19 cellular contexts compared by ENCODE assay signal in the genomic region with DNA sequence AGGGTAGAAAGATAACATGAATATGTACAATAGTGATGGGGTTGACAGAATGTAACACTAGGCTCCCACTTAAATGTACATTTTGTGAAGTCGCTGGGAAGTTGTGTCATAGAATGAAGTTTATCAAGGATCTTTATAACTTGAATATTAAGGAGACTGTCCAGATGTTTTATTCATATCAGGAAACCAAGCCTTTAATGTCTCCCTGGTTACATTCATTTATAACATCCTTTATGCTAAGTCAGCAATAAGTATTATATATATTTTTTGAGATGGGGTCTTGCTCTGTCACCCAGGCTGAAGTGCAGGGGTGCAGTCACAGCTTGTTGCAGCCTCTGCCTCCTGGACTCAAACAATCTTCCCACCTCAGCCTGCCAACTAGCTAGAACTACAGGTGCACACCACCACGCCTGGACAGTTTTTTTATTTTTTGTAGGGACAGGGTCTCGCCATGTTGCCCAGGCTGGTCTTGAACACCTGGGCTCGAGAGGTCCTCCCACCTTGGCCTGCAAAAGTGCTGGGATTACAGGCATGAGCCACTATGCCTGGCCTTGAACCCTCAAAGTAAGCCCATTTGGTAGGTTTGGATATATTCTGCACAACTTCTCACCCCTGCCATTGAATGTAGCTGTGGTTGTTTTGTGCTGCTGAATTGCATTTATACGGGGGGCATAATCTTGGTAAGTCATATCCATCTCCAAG. TPM values are rescaled to one million over a fixed set of nuclear protein-coding genes. Genes with fewer than 3 reads are reported as not detected.
DNase-seq lines count a peak whose midpoint lies in the region; ATAC-seq, FAIRE-seq and TF ChIP-seq lines count a peak whose summit lies in the region.
"Had no signal": no experiment of that assay in that cellular context is flagged by ENCODE, and none has a peak within 500 bp of the region (broad histone marks: within the 10 kb centered on the region; RNA-seq: fewer than 3 reads in every experiment).

No MANE protein-coding gene starts in this region.

- POLR2A ChIA-PET in H1 (lab: Charles Lee; ENCODE audit: partially characterized antibody): interaction anchor here (0.7 to 4.2 kb wide), 5 partner anchors 10 to 204 kb away, joined by 3 to 17 read pairs (median 4); partner anchors contain the start of gene CLTC

- no peak overlapping the region for H3K14ac ChIP-seq in H1 (ENCODE audit: insufficient read length)

- H4K8ac ChIP-seq in H1 (ENCODE audit: extremely low read depth, insufficient read depth, low read length): no peak overlapping the region

- H3K4me1 ChIP-seq in H1 (replicated peaks in 1 of 4; ENCODE audit: control insufficient read depth in 3 of 4, insufficient read depth in 4 of 4, low read length in 3 of 4): peaks cover 0 to 6% (median 4%) of the 10 kb centered on the region in 4 experiments; a peak in 5 of 7 replicates
- peaks cover 19 to 21% (median 21%) of the 10 kb centered on the region in 3 donors for H3K4me1 ChIP-seq in skeletal muscle tissue (ENCODE audit: control insufficient read depth in 3 of 3, insufficient read depth in 3 of 3, low read length in 3 of 3)
- peaks cover 35 to 96% (median 74%) of the 10 kb centered on the region in 4 donors for H3K4me1 ChIP-seq in stomach
- H3K4me1 ChIP-seq: breast epithelium had no signal

- TF ChIP-seq EP300 in H1 (IDR thresholded peaks at IDR 0.05; ENCODE audit: borderline replicate concordance in 1 of 2, low read depth in 2 of 2, low read length in 2 of 2) (no peak), stomach (IDR thresholded peaks at IDR 0.05) (no peak)

- H3K27ac ChIP-seq in H1 (ENCODE audit: low read depth, low read length) (no peak overlapping the region), skeletal muscle tissue (ENCODE audit: low read depth, low read length) (peak overlapping the region; percentile 36), stomach (peak overlapping the region in 2 of 5 donors; percentile 49 to 60)
- H3K27ac ChIP-seq: breast epithelium, lower lobe of right lung had no signal

- peak overlapping the region in 1 of 2 experiments; percentile 31; a peak in 1 of 4 replicates for H3K4me2 ChIP-seq in H1 (ENCODE audit: insufficient read depth in 1 of 2, low read depth in 2 of 2, low read length in 2 of 2)

- no peak overlapping the region; a peak in 1 of 7 replicates for H3K9ac ChIP-seq in H1 (replicated peaks in 1 of 4; ENCODE audit: extremely low read depth in 1 of 4, low read depth in 3 of 4, low read length in 3 of 4)
- no peak overlapping the region for H3K9ac ChIP-seq in skeletal muscle tissue (ENCODE audit: low read depth in 1 of 3, low read length in 3 of 3)

- peaks cover 6 to 16% of the 10 kb centered on the region in 2 donors for H3K36me3 Mint-ChIP-seq in activated T-cell treated with anti-CD3 and anti-CD28 coated beads, Interleukin-2, amount 50 U/mL, for 72 hours (ENCODE audit: insufficient read depth in 2 of 2)
- no peaks in the 10 kb centered on the region for H3K36me3 Mint-ChIP-seq in IgD-negative memory B cell

- ATAC-seq in activated T-cell treated with anti-CD3 and anti-CD28 coated beads, Interleukin-2, amount 50 U/mL, for 72 hours (replicated peaks in 1 of 2): no peak
- ATAC-seq in HG03432 (IDR thresholded peaks at IDR 0.05; ENCODE audit: unreplicated experiment): no peak
- ATAC-seq: HCT116, lower lobe of right lung had no signal

- H2BK20ac ChIP-seq in H1 (ENCODE audit: low read length): no peak overlapping the region

- H4K91ac ChIP-seq in H1 (replicated peaks; ENCODE audit: insufficient read length, low read length): no peak overlapping the region

- no peak overlapping the region for H2BK5ac ChIP-seq in H1 (ENCODE audit: low read depth, low read length)

- TF ChIP-seq CTCF in H1 (IDR thresholded peaks at IDR 0.05; ENCODE audit: control extremely low read depth in 1 of 3, insufficient read depth in 1 of 3, low read depth in 1 of 3, low read length in 3 of 3) (no peak), stomach (IDR thresholded peaks at IDR 0.05) (no peak)

- intact Hi-C loops in stomach (cut with DNase I; ENCODE audit: low total_unique reads): no loop called here

- peak overlapping the region; percentile 79 for H3K27ac Mint-ChIP-seq in activated T-cell treated with anti-CD3 and anti-CD28 coated beads, Interleukin-2, amount 50 U/mL, for 72 hours
- H3K27ac Mint-ChIP-seq in IgD-negative memory B cell: peak overlapping the region in 2 of 3 donors; percentile 62 to 73

- no peak for FAIRE-seq in H1 (lab: Jason Lieb, UNC)

- 83% methylated on average over 5 of the region's 5 CpGs; no CpG with 5 or more reads in 1 of the 2 experiments for WGBS in H1 (ENCODE audit: extremely low coverage in 1 of 2, insufficient coverage in 1 of 2, insufficient read length in 1 of 2, insufficient replicate concordance in 2 of 2, low coverage in 1 of 2, low lambda C conversion rate in 2 of 2, missing lambda C conversion rate in 1 of 2), 2 experiments
- 84 to 92% (median 88%) methylated on average over 5 of the region's 5 CpGs for WGBS in stomach, 5 donors

- H3K4me3 Mint-ChIP-seq in activated T-cell treated with anti-CD3 and anti-CD28 coated beads, Interleukin-2, amount 50 U/mL, for 72 hours: no peak overlapping the region
- no peak overlapping the region for H3K4me3 Mint-ChIP-seq in IgD-negative memory B cell

- H2BK120ac ChIP-seq in H1 (replicated peaks; ENCODE audit: low read depth, low read length): no peak overlapping the region

- TF ChIP-seq RAD21 in H1 (IDR thresholded peaks at IDR 0.05 in 1 of 2, conservative IDR thresholded peaks at IDR 0.05 in 1 of 2; ENCODE audit: low read depth in 2 of 2, low read length in 2 of 2): no peak

- no peak overlapping the region for H2AK5ac ChIP-seq in H1 (ENCODE audit: low read depth, low read length)

- peaks cover 0 to 3% of the 10 kb centered on the region in 2 donors for H3K9me3 Mint-ChIP-seq in activated T-cell treated with anti-CD3 and anti-CD28 coated beads, Interleukin-2, amount 50 U/mL, for 72 hours
- H3K9me3 Mint-ChIP-seq in IgD-negative memory B cell: no peaks in the 10 kb centered on the region
- H3K9me3 Mint-ChIP-seq: naive B cell had no signal

- DNase-seq in activated T-cell treated with anti-CD3 and anti-CD28 coated beads, Interleukin-2, amount 50 U/mL, for 72 hours: no peak
- DNase-seq in activated T-cell treated with anti-CD3 and anti-CD28 coated beads, Interleukin-2, amount 50 U/mL, for 48 hours: no peak
- no peak for DNase-seq in H1 (ENCODE audit: low read depth in 1 of 2, low spot score in 2 of 2)
- DNase-seq in stomach: no peak
- DNase-seq in NCI-H2029 treated with DMSO at 0.1 percent for 48 hours (lab: John Stamatoyannopoulos, UW): no peak
- DNase-seq: activated CD4-positive, alpha-beta T cell treated with anti-CD3 and anti-CD28 coated beads for 1 hour; activated CD8-positive, alpha-beta memory T cell treated with anti-CD3 and anti-CD28 coated beads, Interleukin-2, amount 50 U/mL, for 48 hours; lower lobe of right lung; MG63; naive B cell; NCI-H1930; NCI-H510A; stimulated activated naive CD4-positive, alpha-beta T cell treated with Interleukin-2 at 50 U/mL for 16 hours; T1000 had no signal

- peaks cover 19 to 93% of the 10 kb centered on the region in 2 experiments for H3K79me2 ChIP-seq in H1 (ENCODE audit: control insufficient read depth in 1 of 2, insufficient read depth in 2 of 2, low read length in 2 of 2)

- peaks cover 72% of the 10 kb centered on the region for H3K4me1 Mint-ChIP-seq in activated T-cell treated with anti-CD3 and anti-CD28 coated beads, Interleukin-2, amount 50 U/mL, for 72 hours (ENCODE audit: low read depth)
- peaks cover 15 to 47% (median 39%) of the 10 kb centered on the region in 3 donors for H3K4me1 Mint-ChIP-seq in IgD-negative memory B cell

- no peaks in the 10 kb centered on the region for H3K27me3 ChIP-seq in H1 (replicated peaks in 1 of 4; ENCODE audit: control insufficient read depth in 3 of 4, extremely low read depth in 1 of 4, insufficient read depth in 3 of 4, low read length in 3 of 4)
- no peaks in the 10 kb centered on the region for H3K27me3 ChIP-seq in skeletal muscle tissue (ENCODE audit: control insufficient read depth in 3 of 3, insufficient read depth in 3 of 3, low read length in 3 of 3)
- no peaks in the 10 kb centered on the region for H3K27me3 ChIP-seq in stomach
- H3K27me3 ChIP-seq: breast epithelium, MG63 had no signal

- peaks cover 5 to 16% of the 10 kb centered on the region in 2 experiments for H4K20me1 ChIP-seq in H1 (replicated peaks in 1 of 2; ENCODE audit: control insufficient read depth in 1 of 2, insufficient read depth in 2 of 2, low read length in 2 of 2)

- no peak overlapping the region for H2BK15ac ChIP-seq in H1 (ENCODE audit: low read length)

- no peak overlapping the region for H2AFZ ChIP-seq in H1 (ENCODE audit: low read length)

- no peak overlapping the region for H3K18ac ChIP-seq in H1 (ENCODE audit: extremely low read depth, low read length)

- H3K36me3 ChIP-seq in H1 (ENCODE audit: control insufficient read depth in 2 of 4, insufficient read depth in 4 of 4, low read length in 3 of 4): peaks cover 0 to 6% (median 0%) of the 10 kb centered on the region in 4 experiments; a peak in 1 of 8 replicates
- H3K36me3 ChIP-seq in skeletal muscle tissue (ENCODE audit: control insufficient read depth in 3 of 3, insufficient read depth in 3 of 3, low read length in 3 of 3): no peaks in the 10 kb centered on the region
- no peaks in the 10 kb centered on the region for H3K36me3 ChIP-seq in stomach
- H3K36me3 ChIP-seq: breast epithelium, lower lobe of right lung had no signal

- H3K79me1 ChIP-seq in H1 (ENCODE audit: low read depth, low read length): no peaks in the 10 kb centered on the region; the same call in 1 of the 2 replicates

- no peak overlapping the region for H3K56ac ChIP-seq in H1 (replicated peaks; ENCODE audit: insufficient read length, low read depth, low read length)

- TF ChIP-seq POLR2A in H1 (IDR thresholded peaks at IDR 0.05; ENCODE audit: control extremely low read depth in 1 of 2, low read depth in 2 of 2, low read length in 2 of 2): no peak
- no peak for TF ChIP-seq POLR2A in stomach (IDR thresholded peaks at IDR 0.05)

- CTCF ChIA-PET in H1 (lab: Charles Lee; ENCODE audit: partially characterized antibody): no interaction called here

- no peak overlapping the region for H3K4ac ChIP-seq in H1 (replicated peaks; ENCODE audit: insufficient read length, low read depth, low read length)

- no peak overlapping the region for H3K23ac ChIP-seq in H1 (ENCODE audit: insufficient read length)

- H3K4me3 ChIP-seq in H1 (ENCODE audit: extremely low read depth in 1 of 4, insufficient read depth in 2 of 4, low read depth in 3 of 4, low read length in 4 of 4) (no peak overlapping the region), skeletal muscle tissue (ENCODE audit: low read length in 3 of 3) (no peak overlapping the region), stomach (no peak overlapping the region)
- H3K4me3 ChIP-seq: breast epithelium, lower lobe of right lung, MG63 had no signal

- H3K9me3 ChIP-seq in H1 (ENCODE audit: insufficient read depth in 2 of 2, low read depth in 1 of 2, low read length in 1 of 2) (0 out of 4 replicates have a peak, but pooled peaks cover 0 to 4% of the 10 kb centered on the region in 2 experiments), skeletal muscle tissue (ENCODE audit: control insufficient read depth in 3 of 3, low read length in 3 of 3) (no peaks in the 10 kb centered on the region), stomach (no peaks in the 10 kb centered on the region)
- H3K9me3 ChIP-seq: breast epithelium, lower lobe of right lung, MG63 had no signal

- H4K5ac ChIP-seq in H1 (ENCODE audit: insufficient read length, low read depth, low read length): no peak overlapping the region

- H3K27me3 Mint-ChIP-seq in activated T-cell treated with anti-CD3 and anti-CD28 coated beads, Interleukin-2, amount 50 U/mL, for 72 hours (ENCODE audit: low read depth): no peaks in the 10 kb centered on the region
- H3K27me3 Mint-ChIP-seq in IgD-negative memory B cell: no peaks in the 10 kb centered on the region
- H3K27me3 Mint-ChIP-seq: naive B cell had no signal

- no peaks in the 10 kb centered on the region for H3K23me2 ChIP-seq in H1 (ENCODE audit: low read depth, low read length)

- no peak overlapping the region for H2BK12ac ChIP-seq in H1 (ENCODE audit: low read depth, low read length)

RNA-seq across cellular contexts. Expression of gene CLTC, which starts 14.1 kb away (rescaled TPM):
- 100 to 1,000 TPM; 144 to 149 TPM for total RNA-seq in activated T-cell treated with anti-CD3 and anti-CD28 coated beads, Interleukin-2, amount 50 U/mL, for 72 hours
- polyA plus RNA-seq in IgD-negative memory B cell: 27.8 TPM
- total RNA-seq in H1 (2021; fragmentation: NEBNext Ultra II Directional; extraction: Animal tissue kit (Norgen Biotek cat#: 25700)): 279 and 283 TPM in 2 replicates
- 93.0 and 175 TPM in 2 replicates for polyA plus RNA-seq in H1 (2011; rRNA removed)
- 139 TPM for polyA plus RNA-seq in H1 (2011; cell fraction: cytosol; rRNA removed)
- polyA plus RNA-seq in H1 (2011; cell fraction: nucleus; rRNA removed): 116 TPM
- polyA plus RNA-seq in H1 (2012, experiment 1 of 2): 144 to 233 TPM (median 173 TPM) in 4 replicates
- 7.7 TPM for polyA plus RNA-seq in H1 (2012, experiment 2 of 2)
- polyA plus RNA-seq in H1 (2013, experiment 1 of 2): 121 TPM
- polyA plus RNA-seq in H1 (2013, experiment 2 of 2): 109 TPM
- polyA minus RNA-seq in H1 (2011; rRNA and poly(A)+ RNA removed): 499 and 773 TPM in 2 replicates
- polyA minus RNA-seq in H1 (2011; cell fraction: cytosol; rRNA and poly(A)+ RNA removed): 240 TPM
- polyA minus RNA-seq in H1 (2011; cell fraction: nucleus; rRNA and poly(A)+ RNA removed): 257 TPM
- 236 TPM for total RNA-seq in skeletal muscle tissue
- 100 to 1,000 TPM; 129 to 363 (median 207) TPM for total RNA-seq in stomach
- polyA plus RNA-seq in stomach: 10 to 100 TPM; 38.5 to 79.3 (median 40.8) TPM
